Comparison of ENCODE assay signal across 8 cellular contexts in genomic region chr1:235971020-235971419, GRCh38.
DNase-seq lines count a peak whose midpoint lies in the region; ATAC-seq, FAIRE-seq and TF ChIP-seq lines count a peak whose summit lies in the region.

No MANE protein-coding gene starts in this region.

- peaks cover 2% of the 10 kb centered on the region for H3K9me3 Mint-ChIP-seq in activated CD8-positive, alpha-beta T cell treated with anti-CD3 and anti-CD28 coated beads for 36 hours

- 25% methylated on average over 3 of the region's 3 CpGs for WGBS in HepG2 (ENCODE audit: low lambda C conversion rate)

- no peaks in the 10 kb centered on the region for H3K36me3 Mint-ChIP-seq in activated CD8-positive, alpha-beta T cell treated with anti-CD3 and anti-CD28 coated beads for 36 hours (ENCODE audit: low read depth)

- H4K20me1 ChIP-seq in HepG2 (ENCODE audit: insufficient read depth, low read length) = no peaks in the 10 kb centered on the region

- BruUV-seq in HepG2 (replicated peaks; lab: Mats Ljungman, UMichigan) = no TSS peak

- no peak for TF ChIP-seq RAD21 in HepG2 (CRISPR knock-in tag; IDR thresholded peaks at IDR 0.05)

- no peak for TF ChIP-seq POLR2A in HepG2 (IDR thresholded peaks at IDR 0.05; ENCODE audit: insufficient read depth in 1 of 2, low read depth in 2 of 2, low read length in 2 of 2)

- no peak for ATAC-seq in activated CD8-positive, alpha-beta T cell treated with anti-CD3 and anti-CD28 coated beads for 36 hours
- ATAC-seq in HepG2 = no peak
- ATAC-seq in HG03571 (IDR thresholded peaks at IDR 0.05; ENCODE audit: unreplicated experiment) = no peak
- ATAC-seq in GM19452 (IDR thresholded peaks at IDR 0.05; ENCODE audit: unreplicated experiment) = no peak

- no peak overlapping the region; a peak in 1 of 6 replicates for H3K4me3 ChIP-seq in HepG2 (replicated peaks in 1 of 3; ENCODE audit: insufficient read depth in 1 of 3, low read depth in 2 of 3, low read length in 3 of 3)
- peak overlapping the region in 3 of 5 donors; percentile 36 to 72 (median 55) for H3K4me3 ChIP-seq in subcutaneous abdominal adipose tissue (ENCODE audit: low read depth in 1 of 5, low read length in 5 of 5)

- H3K27ac Mint-ChIP-seq in activated CD8-positive, alpha-beta T cell treated with anti-CD3 and anti-CD28 coated beads for 36 hours = peak overlapping the region; percentile 94

- H3K4me1 ChIP-seq in HepG2 (ENCODE audit: insufficient read depth, low read length) = peaks cover 7% of the 10 kb centered on the region
- peaks cover 0 to 17% (median 15%) of the 10 kb centered on the region in 5 donors for H3K4me1 ChIP-seq in subcutaneous abdominal adipose tissue (ENCODE audit: control insufficient read depth in 5 of 5, insufficient read depth in 5 of 5, low read length in 5 of 5)

- H3K79me2 ChIP-seq in HepG2 (ENCODE audit: insufficient read depth, low read length) = no peaks in the 10 kb centered on the region

- no peak for TF ChIP-seq EP300 in HepG2 (IDR thresholded peaks at IDR 0.05; ENCODE audit: low read depth in 2 of 2, low read length in 2 of 2)
- no peak for TF ChIP-seq EP300 in HepG2 (CRISPR knock-in tag; IDR thresholded peaks at IDR 0.05; ENCODE audit: borderline replicate concordance)

- H3K27ac ChIP-seq in HepG2 (ENCODE audit: extremely low read length, insufficient read depth, low read length) = no peak overlapping the region
- H3K27ac ChIP-seq in subcutaneous abdominal adipose tissue (ENCODE audit: low read depth, low read length) = peak overlapping the region; percentile 91

- peak overlapping the region; percentile 96 for H3K4me2 ChIP-seq in HepG2 (ENCODE audit: low read depth, low read length)

- CTCF ChIA-PET in activated CD8-positive, alpha-beta T cell treated with anti-CD3 and anti-CD28 coated beads for 36 hours (lab: Charles Lee) = interaction anchor here (0.6 to 5.0 kb wide), 57 partner anchors 11 to 466 kb away, joined by 3 to 91 read pairs (median 9); partner anchors contain the start of genes B3GALNT2 and LYST
- CTCF ChIA-PET in HepG2 (lab: Yijun Ruan, JAX; ENCODE audit: low intra/inter-chr PET ratio, low total read pairs) = interaction anchor here (2.6 kb wide), 1 partner anchor 105 kb away, joined by 19 read pairs; the partner anchor contains the start of gene LYST

- POLR2A ChIA-PET in activated CD8-positive, alpha-beta T cell treated with anti-CD3 and anti-CD28 coated beads for 36 hours (lab: Charles Lee) = interaction anchor here (0.6 to 2.5 kb wide), 19 partner anchors 11 to 242 kb away, joined by 3 to 15 read pairs (median 5); partner anchors contain the start of gene LYST
- POLR2A ChIA-PET in HepG2 (lab: Yijun Ruan, JAX) = no interaction called here

- in situ Hi-C loops in HepG2 (cut with HindIII; ENCODE audit: extremely low pct_ligation_motif_present, low pct_unique_long_range_greater_than_20kb) = loop anchor here (10.0 kb wide), 1 partner anchor 106 kb away; the partner anchor contains the start of gene LYST

- H3K9me3 ChIP-seq in HepG2 (ENCODE audit: low read length) = no peaks in the 10 kb centered on the region
- no peaks in the 10 kb centered on the region for H3K9me3 ChIP-seq in subcutaneous abdominal adipose tissue (ENCODE audit: control insufficient read depth in 5 of 5, low read length in 5 of 5)

- H3K9ac ChIP-seq in HepG2 (ENCODE audit: insufficient read depth, low read depth, low read length) (no peak overlapping the region), subcutaneous abdominal adipose tissue (ENCODE audit: low read length in 5 of 5) (peak overlapping the region in 1 of 5 donors; percentile 4)

- H3K4me3 Mint-ChIP-seq in activated CD8-positive, alpha-beta T cell treated with anti-CD3 and anti-CD28 coated beads for 36 hours = no peak overlapping the region

- TF ChIP-seq CTCF in activated CD8-positive, alpha-beta T cell treated with anti-CD3 and anti-CD28 coated beads for 36 hours (IDR thresholded peaks at IDR 0.05) = no peak
- no peak for TF ChIP-seq CTCF in HepG2 (CRISPR knock-in tag; IDR thresholded peaks at IDR 0.05)

- no peak for FAIRE-seq in HepG2 (lab: Jason Lieb, UNC)

- intact Hi-C loops in activated CD8-positive, alpha-beta T cell treated with anti-CD3 and anti-CD28 coated beads for 36 hours (cut with micrococcal nuclease) = loop anchor here (5.0 to 10.0 kb wide), 3 partner anchors 104 to 459 kb away; partner anchors contain the start of gene LYST
- intact Hi-C loops in HepG2 (cut with micrococcal nuclease; ENCODE audit: unreplicated experiment) = loop anchor here (1.0 kb wide), 2 partner anchors 17 to 105 kb away; partner anchors contain the start of gene LYST

- H3K36me3 ChIP-seq in HepG2 (replicated peaks in 1 of 2; ENCODE audit: control insufficient read depth in 1 of 2, insufficient read depth in 2 of 2, low read length in 2 of 2) (peaks cover 0 to under 1% of the 10 kb centered on the region in 2 experiments; a peak in 1 of 5 replicates), subcutaneous abdominal adipose tissue (ENCODE audit: control insufficient read depth in 5 of 5, insufficient read depth in 5 of 5, low read length in 5 of 5) (peaks cover 3 to 17% (median 11%) of the 10 kb centered on the region in 5 donors)

- H3K27me3 Mint-ChIP-seq in activated CD8-positive, alpha-beta T cell treated with anti-CD3 and anti-CD28 coated beads for 36 hours = no peaks in the 10 kb centered on the region

- peak; percentile 11 for DNase-seq in SHP77 treated with DMSO at 0.1 percent for 48 hours (lab: John Stamatoyannopoulos, UW)
- no peak for DNase-seq in SHP77 (lab: John Stamatoyannopoulos, UW)
- DNase-seq in activated CD8-positive, alpha-beta T cell treated with anti-CD3 and anti-CD28 coated beads for 36 hours = no peak
- DNase-seq in HepG2 (ENCODE audit: low spot score) = no peak
- DNase-seq in activated T-cell treated with anti-CD3 and anti-CD28 coated beads, Interleukin-2, amount 50 U/mL, for 1 hour = no peak

- H3K27me3 ChIP-seq in HepG2 (ENCODE audit: control insufficient read depth in 1 of 2, insufficient read depth in 2 of 2, low read length in 2 of 2) (no peaks in the 10 kb centered on the region), subcutaneous abdominal adipose tissue (ENCODE audit: control insufficient read depth in 5 of 5, insufficient read depth in 4 of 5, low read length in 5 of 5) (no peaks in the 10 kb centered on the region)

- peaks cover 16% of the 10 kb centered on the region for H3K4me1 Mint-ChIP-seq in activated CD8-positive, alpha-beta T cell treated with anti-CD3 and anti-CD28 coated beads for 36 hours (ENCODE audit: low read depth)

- no peak overlapping the region for H2AFZ ChIP-seq in HepG2 (ENCODE audit: low read length)

TF ChIP-seq in HepG2, 621 proteins besides CTCF, POLR2A, EP300 and RAD21:
- TF ChIP-seq ZNF629 (CRISPR knock-in tag; conservative IDR thresholded peaks at IDR 0.05) = peak; percentile 63
- TF ChIP-seq NCOA2 (CRISPR knock-in tag; IDR thresholded peaks at IDR 0.05) = no peak

Comparison
In these comparisons a context has a peak if more than half of its experiments do, and no peak if none do; other contexts are left out.
1. H3K4me3 ChIP-seq: peak in subcutaneous abdominal adipose tissue (3 of 5); none in HepG2 (0 of 3).